Comparison of ENCODE assay signal across 12 cellular contexts in the genomic region with DNA sequence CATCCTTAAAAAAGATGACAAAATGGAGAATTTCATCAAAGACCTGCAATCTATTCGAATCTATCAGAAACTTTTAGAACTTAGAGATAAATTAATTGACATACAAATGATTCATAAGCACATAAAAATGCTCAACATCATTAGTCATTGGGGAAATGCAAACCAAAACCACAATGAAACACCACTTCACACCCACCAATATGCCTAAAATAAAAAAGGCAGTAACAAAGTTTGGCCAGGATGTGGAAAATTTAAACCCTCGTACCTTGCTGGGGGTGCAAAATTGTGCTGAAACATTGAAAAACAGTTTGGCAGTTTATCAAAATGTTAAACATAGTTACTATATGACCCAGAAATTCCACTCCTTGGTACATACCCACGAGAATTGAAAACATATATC. TPM values are rescaled to one million over a fixed set of nuclear protein-coding genes. Genes with fewer than 3 reads are reported as not detected.
DNase-seq lines count a peak whose midpoint lies in the region; ATAC-seq, FAIRE-seq and TF ChIP-seq lines count a peak whose summit lies in the region.
"Had no signal": no experiment of that assay in that cellular context is flagged by ENCODE, and none has a peak within 500 bp of the region (broad histone marks: within the 10 kb centered on the region; RNA-seq: fewer than 3 reads in every experiment).

No MANE protein-coding gene starts in this region.

- peaks cover 37% of the 10 kb centered on the region for H3K4me1 Mint-ChIP-seq in T-helper 2 cell treated with Interferon-gamma antibody and Interleukin-4, amounts not matched to agents 5 μg/mL and 100 μg/mL, for 36 hours (ENCODE audit: low read depth)

- 87% methylated on average over 3 of the region's 3 CpGs; no CpG with 5 or more reads in 1 of the 2 experiments for WGBS in H1 (ENCODE audit: extremely low coverage in 1 of 2, insufficient coverage in 1 of 2, insufficient read length in 1 of 2, insufficient replicate concordance in 2 of 2, low coverage in 1 of 2, low lambda C conversion rate in 2 of 2, missing lambda C conversion rate in 1 of 2), 2 experiments
- WGBS in transverse colon (ENCODE audit: low coverage in 1 of 2), 2 donors: 71 to 73% methylated on average over 3 of the region's 3 CpGs

- no peaks in the 10 kb centered on the region for H3K23me2 ChIP-seq in H1 (ENCODE audit: low read depth, low read length)

- peaks cover 9% of the 10 kb centered on the region for H3K36me3 Mint-ChIP-seq in T-helper 2 cell treated with Interferon-gamma antibody and Interleukin-4, amounts not matched to agents 5 μg/mL and 100 μg/mL, for 36 hours (ENCODE audit: low read depth)

- no peak overlapping the region for H2AFZ ChIP-seq in H1 (ENCODE audit: low read length)

- H2BK15ac ChIP-seq in H1 (ENCODE audit: low read length): no peak overlapping the region

- ATAC-seq in Right ventricle myocardium inferior: no peak
- ATAC-seq in GM18498 (IDR thresholded peaks at IDR 0.05; ENCODE audit: unreplicated experiment): no peak

- in situ Hi-C loops in transverse colon (cut with MboI; ENCODE audit: low pct_ligation_motif_present in 1 of 4, low pct_unique_long_range_greater_than_20kb in 1 of 4, low sequenced_read_pairs in 3 of 4): no loop called here

- TF ChIP-seq CTCF in H1 (IDR thresholded peaks at IDR 0.05; ENCODE audit: control extremely low read depth in 1 of 3, insufficient read depth in 1 of 3, low read depth in 1 of 3, low read length in 3 of 3): no peak
- TF ChIP-seq CTCF in transverse colon (IDR thresholded peaks at IDR 0.05): no peak

- POLR2A ChIA-PET in H1 (lab: Charles Lee; ENCODE audit: partially characterized antibody): interaction anchor here (1.4 kb wide), 1 partner anchor 11 kb away, joined by 6 read pairs; a partner anchor contains a TSS

- no peak overlapping the region for H4K91ac ChIP-seq in H1 (replicated peaks; ENCODE audit: insufficient read length, low read length)

- no peaks in the 10 kb centered on the region for H3K79me1 ChIP-seq in H1 (ENCODE audit: low read depth, low read length)

- CTCF ChIA-PET in H1 (lab: Charles Lee; ENCODE audit: partially characterized antibody): interaction anchor here (1.5 kb wide), 1 partner anchor 33 kb away, joined by 5 read pairs; no protein-coding TSS in a partner anchor

- no peak overlapping the region for H3K4me2 ChIP-seq in H1 (ENCODE audit: insufficient read depth in 1 of 2, low read depth in 2 of 2, low read length in 2 of 2)

- H3K9me3 ChIP-seq in H1 (ENCODE audit: insufficient read depth in 2 of 2, low read depth in 1 of 2, low read length in 1 of 2) (no peaks in the 10 kb centered on the region), transverse colon (no peaks in the 10 kb centered on the region)
- H3K9me3 ChIP-seq: colonic mucosa had no signal

- H3K14ac ChIP-seq in H1 (ENCODE audit: insufficient read length): no peak overlapping the region

- H4K5ac ChIP-seq in H1 (ENCODE audit: insufficient read length, low read depth, low read length): no peak overlapping the region

- no peak overlapping the region for H3K18ac ChIP-seq in H1 (ENCODE audit: extremely low read depth, low read length)

- no peaks in the 10 kb centered on the region for H3K79me2 ChIP-seq in H1 (ENCODE audit: control insufficient read depth in 1 of 2, insufficient read depth in 2 of 2, low read length in 2 of 2)

- TF ChIP-seq POLR2A in H1 (IDR thresholded peaks at IDR 0.05; ENCODE audit: control extremely low read depth in 1 of 2, low read depth in 2 of 2, low read length in 2 of 2) (no peak), transverse colon (IDR thresholded peaks at IDR 0.05) (no peak)

- no peak overlapping the region for H3K56ac ChIP-seq in H1 (replicated peaks; ENCODE audit: insufficient read length, low read depth, low read length)

- no peaks in the 10 kb centered on the region for H3K27me3 Mint-ChIP-seq in T-helper 2 cell treated with Interferon-gamma antibody and Interleukin-4, amounts not matched to agents 5 μg/mL and 100 μg/mL, for 36 hours (ENCODE audit: low read depth)

- H2AK5ac ChIP-seq in H1 (ENCODE audit: low read depth, low read length): no peak overlapping the region

- no peaks in the 10 kb centered on the region for H4K20me1 ChIP-seq in H1 (replicated peaks in 1 of 2; ENCODE audit: control insufficient read depth in 1 of 2, insufficient read depth in 2 of 2, low read length in 2 of 2)

- peak; percentile 42 for FAIRE-seq in H1 (lab: Jason Lieb, UNC)

- H3K4ac ChIP-seq in H1 (replicated peaks; ENCODE audit: insufficient read length, low read depth, low read length): no peak overlapping the region

- no peak overlapping the region for H2BK5ac ChIP-seq in H1 (ENCODE audit: low read depth, low read length)

- intact Hi-C loops in transverse colon (cut with DNase I; ENCODE audit: low total_unique reads): no loop called here
- intact Hi-C loops in Right ventricle myocardium inferior (cut with DNase I): no loop called here

- TF ChIP-seq EP300 in H1 (IDR thresholded peaks at IDR 0.05; ENCODE audit: borderline replicate concordance in 1 of 2, low read depth in 2 of 2, low read length in 2 of 2) (no peak), transverse colon (IDR thresholded peaks at IDR 0.05; ENCODE audit: low read depth) (no peak)

- peaks cover 2 to 4% (median 3%) of the 10 kb centered on the region in 4 experiments; a peak in 4 of 7 replicates for H3K4me1 ChIP-seq in H1 (replicated peaks in 1 of 4; ENCODE audit: control insufficient read depth in 3 of 4, insufficient read depth in 4 of 4, low read length in 3 of 4)
- H3K4me1 ChIP-seq in transverse colon: no peaks in the 10 kb centered on the region
- H3K4me1 ChIP-seq: colonic mucosa had no signal

- TF ChIP-seq RAD21 in H1 (IDR thresholded peaks at IDR 0.05 in 1 of 2, conservative IDR thresholded peaks at IDR 0.05 in 1 of 2; ENCODE audit: low read depth in 2 of 2, low read length in 2 of 2): no peak

- no peak overlapping the region for H3K9ac ChIP-seq in H1 (replicated peaks in 1 of 4; ENCODE audit: extremely low read depth in 1 of 4, low read depth in 3 of 4, low read length in 3 of 4)

- no peak overlapping the region for H3K4me3 Mint-ChIP-seq in T-helper 2 cell treated with Interferon-gamma antibody and Interleukin-4, amounts not matched to agents 5 μg/mL and 100 μg/mL, for 36 hours

- peak overlapping the region; percentile 1 for H3K27ac Mint-ChIP-seq in T-helper 2 cell treated with Interferon-gamma antibody and Interleukin-4, amounts not matched to agents 5 μg/mL and 100 μg/mL, for 36 hours

- H2BK20ac ChIP-seq in H1 (ENCODE audit: low read length): no peak overlapping the region

- peaks cover 23% of the 10 kb centered on the region for H3K9me3 Mint-ChIP-seq in T-helper 2 cell treated with Interferon-gamma antibody and Interleukin-4, amounts not matched to agents 5 μg/mL and 100 μg/mL, for 36 hours

- DNase-seq in stimulated activated CD4-positive, alpha-beta T cell treated with anti-CD3 and anti-CD28 coated beads, Interleukin-4, amount 100 ng/mL, for 24 hours: peak; percentile 36
- no peak for DNase-seq in stimulated activated CD4-positive, alpha-beta T cell treated with anti-CD3 and anti-CD28 coated beads, Interleukin-2, amount 100 ng/mL, for 48 hours
- peak; percentile 57 for DNase-seq in T-helper 2 cell treated with Interferon-gamma antibody and Interleukin-4, amounts not matched to agents 5 μg/mL and 100 μg/mL, for 36 hours (ENCODE audit: low spot score)
- DNase-seq in H1 (ENCODE audit: low read depth in 1 of 2, low spot score in 2 of 2): no peak
- DNase-seq in stromal cell of bone marrow (ENCODE audit: low read depth): peak; percentile 24
- no peak for DNase-seq in transverse colon
- no peak for DNase-seq in Right ventricle myocardium inferior (ENCODE audit: missing footprints)
- DNase-seq: colonic mucosa, foreskin melanocyte, NCI-H187, spleen had no signal

- H3K4me3 ChIP-seq in H1 (ENCODE audit: extremely low read depth in 1 of 4, insufficient read depth in 2 of 4, low read depth in 3 of 4, low read length in 4 of 4): no peak overlapping the region
- H3K4me3 ChIP-seq in transverse colon: no peak overlapping the region
- H3K4me3 ChIP-seq: colonic mucosa, spleen had no signal

- no peak overlapping the region for H2BK12ac ChIP-seq in H1 (ENCODE audit: low read depth, low read length)

- H3K27ac ChIP-seq in H1 (ENCODE audit: low read depth, low read length) (no peak overlapping the region), transverse colon (no peak overlapping the region)
- H3K27ac ChIP-seq: colonic mucosa, spleen had no signal

- H2BK120ac ChIP-seq in H1 (replicated peaks; ENCODE audit: low read depth, low read length): no peak overlapping the region

- H4K8ac ChIP-seq in H1 (ENCODE audit: extremely low read depth, insufficient read depth, low read length): no peak overlapping the region

- no peaks in the 10 kb centered on the region; a peak in 1 of 8 replicates for H3K36me3 ChIP-seq in H1 (ENCODE audit: control insufficient read depth in 2 of 4, insufficient read depth in 4 of 4, low read length in 3 of 4)
- no peaks in the 10 kb centered on the region for H3K36me3 ChIP-seq in transverse colon
- H3K36me3 ChIP-seq: colonic mucosa, spleen had no signal

- no peak overlapping the region for H3K23ac ChIP-seq in H1 (ENCODE audit: insufficient read length)

- H3K27me3 ChIP-seq in H1 (replicated peaks in 1 of 4; ENCODE audit: control insufficient read depth in 3 of 4, extremely low read depth in 1 of 4, insufficient read depth in 3 of 4, low read length in 3 of 4): no peaks in the 10 kb centered on the region
- peaks cover 11% of the 10 kb centered on the region for H3K27me3 ChIP-seq in transverse colon
- H3K27me3 ChIP-seq: colonic mucosa, spleen had no signal

RNA-seq across cellular contexts. Expression of a gene that starts 11.5 kb away (rescaled TPM):
- 22.7 and 22.8 TPM in 2 replicates for total RNA-seq in H1 (2021; fragmentation: NEBNext Ultra II Directional; extraction: Animal tissue kit (Norgen Biotek cat#: 25700))
- polyA plus RNA-seq in H1 (2011; rRNA removed): 3.3 and 5.8 TPM in 2 replicates
- 5.4 TPM for polyA plus RNA-seq in H1 (2011; cell fraction: cytosol; rRNA removed)
- 4.2 TPM for polyA plus RNA-seq in H1 (2011; cell fraction: nucleus; rRNA removed)
- polyA plus RNA-seq in H1 (2012, experiment 1 of 2): 13.0 to 21.6 TPM (median 15.6 TPM) in 4 replicates
- polyA plus RNA-seq in H1 (2012, experiment 2 of 2): 0.98 TPM
- 22.0 TPM for polyA plus RNA-seq in H1 (2013, experiment 1 of 2)
- polyA plus RNA-seq in H1 (2013, experiment 2 of 2): 25.2 TPM
- 9.5 and 23.6 TPM in 2 replicates for polyA minus RNA-seq in H1 (2011; rRNA and poly(A)+ RNA removed)
- polyA minus RNA-seq in H1 (2011; cell fraction: cytosol; rRNA and poly(A)+ RNA removed): 8.9 TPM
- polyA minus RNA-seq in H1 (2011; cell fraction: nucleus; rRNA and poly(A)+ RNA removed): 16.7 TPM
- total RNA-seq in transverse colon (10 to 100 TPM; 19.5 to 44.8 (median 32.9) TPM), Right ventricle myocardium inferior (4.3 TPM)

RNA-seq across cellular contexts. Expression of a gene that starts 52.7 kb away (rescaled TPM):
- 24.0 and 26.7 TPM in 2 replicates for total RNA-seq in H1 (2021; fragmentation: NEBNext Ultra II Directional; extraction: Animal tissue kit (Norgen Biotek cat#: 25700))
- polyA plus RNA-seq in H1 (2011; rRNA removed): 9.1 and 13.1 TPM in 2 replicates
- polyA plus RNA-seq in H1 (2011; cell fraction: cytosol; rRNA removed): 16.0 TPM
- 7.2 TPM for polyA plus RNA-seq in H1 (2011; cell fraction: nucleus; rRNA removed)
- polyA plus RNA-seq in H1 (2012, experiment 1 of 2): 17.9 to 21.7 TPM (median 20.8 TPM) in 4 replicates
- polyA plus RNA-seq in H1 (2012, experiment 2 of 2): 5.2 TPM
- 12.3 TPM for polyA plus RNA-seq in H1 (2013, experiment 1 of 2)
- polyA plus RNA-seq in H1 (2013, experiment 2 of 2): 12.0 TPM
- 11.2 and 12.6 TPM in 2 replicates for polyA minus RNA-seq in H1 (2011; rRNA and poly(A)+ RNA removed)
- polyA minus RNA-seq in H1 (2011; cell fraction: cytosol; rRNA and poly(A)+ RNA removed): 5.6 TPM
- polyA minus RNA-seq in H1 (2011; cell fraction: nucleus; rRNA and poly(A)+ RNA removed): 8.8 TPM
- 10 to 100 TPM in 2 of 4 donors, 1 to 10 TPM in 2; 2.2 to 20.8 (median 9.7) TPM for total RNA-seq in transverse colon
- total RNA-seq in Right ventricle myocardium inferior: 15.8 TPM

Comparison
In these comparisons a context has a peak if more than half of its experiments do, and no peak if none do; other contexts are left out.
1. DNase-seq: peak in stimulated activated CD4-positive, alpha-beta T cell treated with anti-CD3 and anti-CD28 coated beads, Interleukin-4, amount 100 ng/mL, for 24 hours (single experiment), T-helper 2 cell treated with Interferon-gamma antibody and Interleukin-4, amounts not matched to agents 5 μg/mL and 100 μg/mL, for 36 hours (single experiment) and stromal cell of bone marrow (single experiment); none in stimulated activated CD4-positive, alpha-beta T cell treated with anti-CD3 and anti-CD28 coated beads, Interleukin-2, amount 100 ng/mL, for 48 hours (0 of 2), H1 (0 of 2), transverse colon (single experiment) and Right ventricle myocardium inferior (single experiment).